ENCODE assay signal across 8 cellular contexts in the genomic region with DNA sequence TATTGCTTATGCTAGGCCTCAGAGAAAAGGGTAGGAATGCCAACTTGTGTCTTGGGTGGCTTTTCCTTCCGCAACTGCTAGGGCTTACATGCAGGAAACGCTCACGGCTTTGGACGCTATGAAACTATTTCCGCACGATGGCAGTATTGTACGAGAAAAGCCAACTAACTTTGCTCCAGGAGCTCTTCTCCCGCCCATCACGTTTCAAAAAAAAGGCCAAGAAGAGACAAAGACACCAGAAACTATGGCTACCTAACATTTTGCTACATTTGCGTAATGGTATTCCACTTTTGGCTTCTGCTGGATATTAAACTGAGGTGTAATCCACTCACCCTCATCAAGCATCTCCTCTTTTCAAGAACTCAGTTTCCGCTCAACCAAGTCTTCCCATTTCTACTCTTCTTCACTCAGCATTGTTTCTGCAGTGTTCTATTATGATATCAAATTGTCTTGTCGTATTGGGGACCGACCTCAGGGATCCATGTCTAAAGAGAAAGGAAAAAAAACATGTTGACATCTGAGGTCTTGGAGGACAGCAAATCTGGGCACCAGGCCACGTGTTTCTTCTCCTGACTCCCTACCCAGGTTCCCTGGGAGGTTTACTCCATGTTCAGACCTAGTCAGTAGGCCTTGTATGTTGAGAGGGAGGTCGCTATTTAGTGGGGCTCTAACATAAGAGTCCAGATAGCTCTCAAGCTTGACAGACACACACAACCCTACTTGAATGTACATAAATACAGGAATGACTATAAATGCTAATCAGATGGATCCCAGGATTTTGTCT.
A peak's percentile ranks its signal among the peaks of the same experiment; 100 is the strongest.
DNase-seq lines count a peak whose midpoint lies in the region; ATAC-seq and TF ChIP-seq lines count a peak whose summit lies in the region.

No MANE protein-coding gene starts in this region.

- no peak overlapping the region for H3K4me3 ChIP-seq in GM12875 (ENCODE audit: low read depth, low read length)
- peak overlapping the region in 1 of 2 donors; percentile 39 for H3K4me3 ChIP-seq in neuronal stem cell (ENCODE audit: low read length in 2 of 2)

- no peaks in the 10 kb centered on the region for H3K4me1 ChIP-seq in neuronal stem cell (ENCODE audit: control insufficient read depth in 2 of 2, insufficient read depth in 1 of 2, low read depth in 1 of 2, low read length in 2 of 2)

- no peak overlapping the region for H3K23ac ChIP-seq in neuronal stem cell (ENCODE audit: low read depth, low read length, poor library complexity)

- no peaks in the 10 kb centered on the region for H3K79me1 ChIP-seq in neuronal stem cell (ENCODE audit: low read depth, low read length)

- no peak overlapping the region for H2BK120ac ChIP-seq in neuronal stem cell (ENCODE audit: low read depth, low read length)

- H3K9ac ChIP-seq in neuronal stem cell (ENCODE audit: low read depth, low read length, poor library complexity): no peak overlapping the region

- peak; percentile 62 for DNase-seq in activated gamma-delta T cell treated with anti-CD3 and anti-CD28 coated beads, Interleukin-2, amount 50 U/mL, for 16 hours (ENCODE audit: low read depth)
- DNase-seq in neuronal stem cell (ENCODE audit: low spot score): no peak
- no peak for DNase-seq in SKM-1 treated with dmso at 0.1 percent for 144 hours (lab: John Stamatoyannopoulos, UW; ENCODE audit: unreplicated experiment)
- DNase-seq in ecto neural progenitor cell (ENCODE audit: low spot score): no peak
- DNase-seq in stimulated activated naive CD8-positive, alpha-beta T cell treated with anti-CD3 and anti-CD28 coated beads, Interleukin-15, Interleukin-2, amounts not matched to agents 100 U/mL and 50 U/mL, for 24 hours: no peak
- DNase-seq in NCI-H2196 treated with DMSO at 0.1 percent for 48 hours (lab: John Stamatoyannopoulos, UW; ENCODE audit: unreplicated experiment): no peak

- H2BK5ac ChIP-seq in neuronal stem cell (ENCODE audit: low read length): no peak overlapping the region

- peak; percentile 36; the same call in 1 of the 2 replicates for TF ChIP-seq CTCF in GM12875 (IDR thresholded peaks at IDR 0.05; ENCODE audit: borderline replicate concordance, insufficient read depth, low read depth, low read length)

- WGBS in neuronal stem cell (ENCODE audit: extremely low coverage in 2 of 2, insufficient read length in 2 of 2, insufficient replicate concordance in 1 of 2), 2 donors: no CpG with 5 or more reads among the region's 15 CpGs

- no peak overlapping the region for H2BK15ac ChIP-seq in neuronal stem cell (ENCODE audit: low read length)

- H2AFZ ChIP-seq in neuronal stem cell (ENCODE audit: low read length): peak overlapping the region; percentile 78

- ATAC-seq in HG03097 (IDR thresholded peaks at IDR 0.05; ENCODE audit: low FRiP score, unreplicated experiment): peak; percentile 42
- no peak for ATAC-seq in stimulated activated naive CD8-positive, alpha-beta T cell treated with anti-CD3 and anti-CD28 coated beads, Interleukin-15, Interleukin-2, amounts not matched to agents 100 U/mL and 50 U/mL, for 24 hours

- no peak overlapping the region for H3K4me2 ChIP-seq in neuronal stem cell (ENCODE audit: insufficient read depth, low read length, poor library complexity, severe bottlenecking)

- H3K27me3 ChIP-seq in neuronal stem cell (ENCODE audit: control insufficient read depth in 3 of 3, insufficient read depth in 3 of 3, low read depth in 1 of 3, low read length in 3 of 3): peaks cover 0 to 7% (median 0%) of the 10 kb centered on the region in 3 experiments

- H3K9me3 ChIP-seq in neuronal stem cell (replicated peaks in 1 of 2; ENCODE audit: control insufficient read depth in 2 of 2, insufficient read depth in 1 of 2, low read depth in 1 of 2, low read length in 2 of 2): no peaks in the 10 kb centered on the region

- H2AK5ac ChIP-seq in neuronal stem cell (ENCODE audit: low read depth, low read length): no peak overlapping the region

- no peak overlapping the region for H4K8ac ChIP-seq in neuronal stem cell (ENCODE audit: low read depth, low read length)

- H3K4ac ChIP-seq in neuronal stem cell (ENCODE audit: low read length): no peak overlapping the region

- no peak overlapping the region for H3K14ac ChIP-seq in neuronal stem cell (ENCODE audit: low read length)

- peaks cover 22 to 81% of the 10 kb centered on the region in 2 donors for H3K36me3 ChIP-seq in neuronal stem cell (replicated peaks in 1 of 2; ENCODE audit: control insufficient read depth in 2 of 2, insufficient read depth in 2 of 2, low read length in 2 of 2)

- H3K27ac ChIP-seq in neuronal stem cell (replicated peaks; ENCODE audit: low read length): no peak overlapping the region

- H3K18ac ChIP-seq in neuronal stem cell (ENCODE audit: low read length): no peak overlapping the region

- no peak overlapping the region for H4K91ac ChIP-seq in neuronal stem cell (ENCODE audit: low read depth, low read length, poor library complexity)

- H2BK12ac ChIP-seq in neuronal stem cell (ENCODE audit: low read length): no peak overlapping the region
